1 cellular context compared by ENCODE assay signal in genomic region chr15:41464889-41465580, GRCh38.
TF ChIP-seq lines count a peak whose summit lies in the region.

No MANE protein-coding gene starts in this region.

TF ChIP-seq in IMR-90, 13 proteins besides CTCF, POLR2A, EP300 and RAD21 (continued from another document):
- TF ChIP-seq USF2 (IDR thresholded peaks at IDR 0.05; ENCODE audit: low read depth, low read length) (no peak), MAZ (IDR thresholded peaks at IDR 0.05; ENCODE audit: borderline replicate concordance, low read depth, low read length) (no peak), MAFK (IDR thresholded peaks at IDR 0.05; ENCODE audit: low read depth, low read length) (no peak), MXI1 (IDR thresholded peaks at IDR 0.05; ENCODE audit: borderline replicate concordance, low read depth, low read length) (no peak), RCOR1 (IDR thresholded peaks at IDR 0.05; ENCODE audit: insufficient replicate concordance, low read length) (no peak)
